17 cellular contexts compared by ENCODE assay signal in genomic region chr11:1915795-1916131, GRCh38. TPM values are rescaled to one million over a fixed set of nuclear protein-coding genes. Genes with fewer than 3 reads are reported as not detected.
"Had no signal": no experiment of that assay in that cellular context is flagged by ENCODE, and none has a peak within 500 bp of the region (broad histone marks: within the 10 kb centered on the region; RNA-seq: fewer than 3 reads in every experiment).

No MANE protein-coding gene starts in this region.

- H3K27me3 Mint-ChIP-seq: type B pancreatic cell had no signal

- H3K9me3 ChIP-seq: suprapubic skin had no signal

- H3K9me3 Mint-ChIP-seq: naive thymus-derived CD8-positive, alpha-beta T cell; type B pancreatic cell had no signal

- ATAC-seq: sciatic nerve had no signal

- H3K27ac Mint-ChIP-seq: endodermal cell, type B pancreatic cell had no signal

- H3K4me3 Mint-ChIP-seq: endodermal cell, type B pancreatic cell had no signal

- H3K36me3 ChIP-seq: brain microvascular endothelial cell, suprapubic skin had no signal

- H3K4me3 ChIP-seq: SK-N-MC, suprapubic skin had no signal

- H3K27me3 ChIP-seq: brain microvascular endothelial cell, suprapubic skin had no signal

- DNase-seq: activated CD4-positive, CD25-positive, alpha-beta regulatory T cell; activated T-cell treated with anti-CD3 and anti-CD28 coated beads, Interleukin-2, amount 50 U/mL, for 48 hours; brain microvascular endothelial cell; dermis blood vessel endothelial cell; endodermal cell; left cardiac atrium; naive thymus-derived CD8-positive, alpha-beta T cell; T-helper 1 cell had no signal

- H3K4me1 Mint-ChIP-seq: endodermal cell had no signal

- H3K27ac ChIP-seq: brain microvascular endothelial cell, SK-N-MC, suprapubic skin had no signal

- H3K36me3 Mint-ChIP-seq: naive thymus-derived CD8-positive, alpha-beta T cell had no signal

RNA-seq across cellular contexts. Expression of gene TNNT3, which starts 3.7 kb away (rescaled TPM):
- total RNA-seq: dermis blood vessel endothelial cell, endodermal cell, lung microvascular endothelial cell, osteoblast, pulmonary artery endothelial cell had no signal

RNA-seq across cellular contexts. Expression of gene PRR33, which starts 24.1 kb away (rescaled TPM):
- total RNA-seq: cerebellum; dermis blood vessel endothelial cell; endodermal cell; lung microvascular endothelial cell; mononuclear cell; naive thymus-derived CD8-positive, alpha-beta T cell; osteoblast; pulmonary artery endothelial cell; sciatic nerve; suprapubic skin had no signal
